8 cellular contexts compared by ENCODE assay signal in genomic region chrX:154371771-154372300, GRCh38. TPM values are rescaled to one million over a fixed set of nuclear protein-coding genes. Genes with fewer than 3 reads are reported as not detected.
DNase-seq lines count a peak whose midpoint lies in the region; ATAC-seq and TF ChIP-seq lines count a peak whose summit lies in the region.

No MANE protein-coding gene starts in this region.

- ATAC-seq in HG03469 (IDR thresholded peaks at IDR 0.05; ENCODE audit: unreplicated experiment) (peak; percentile 4), GM21576 (IDR thresholded peaks at IDR 0.05; ENCODE audit: unreplicated experiment) (no peak), GM21367 (IDR thresholded peaks at IDR 0.05; ENCODE audit: unreplicated experiment) (no peak)
- no peak for ATAC-seq in natural killer cell treated with Interleukin-12 subunit alpha and Interleukin-12 subunit beta and Interleukin-15 and Interleukin-18, amount 100 ng/mL, for 72 hours

- peak overlapping the region; percentile 59 for H3K4me3 ChIP-seq in GM12864 (ENCODE audit: low read depth, low read length)
- peak overlapping the region; percentile 52 to 57 for H3K4me3 ChIP-seq in cardiac fibroblast (replicated peaks in 1 of 2; ENCODE audit: low read depth in 2 of 2, low read length in 2 of 2)

- no peaks in the 10 kb centered on the region for H3K36me3 Mint-ChIP-seq in natural killer cell treated with Interleukin-12 subunit alpha and Interleukin-12 subunit beta and Interleukin-15 and Interleukin-18, amount 100 ng/mL, for 72 hours

- DNase-seq in GM12864 (ENCODE audit: low read depth) (no peak), cardiac fibroblast (ENCODE audit: low read depth in 2 of 2) (no peak), occipital lobe (lab: John Stamatoyannopoulos, UW) (no peak), SK-N-DZ (ENCODE audit: low spot score) (no peak)
- DNase-seq in natural killer cell treated with Interleukin-12 subunit alpha and Interleukin-12 subunit beta and Interleukin-15 and Interleukin-18, amount 100 ng/mL, for 72 hours (ENCODE audit: low spot score): no peak

- H3K9me3 Mint-ChIP-seq in natural killer cell treated with Interleukin-12 subunit alpha and Interleukin-12 subunit beta and Interleukin-15 and Interleukin-18, amount 100 ng/mL, for 72 hours: no peaks in the 10 kb centered on the region

- no peaks in the 10 kb centered on the region for H3K27me3 Mint-ChIP-seq in natural killer cell treated with Interleukin-12 subunit alpha and Interleukin-12 subunit beta and Interleukin-15 and Interleukin-18, amount 100 ng/mL, for 72 hours

- peak overlapping the region; percentile 80 for H3K4me3 Mint-ChIP-seq in natural killer cell treated with Interleukin-12 subunit alpha and Interleukin-12 subunit beta and Interleukin-15 and Interleukin-18, amount 100 ng/mL, for 72 hours

- no peak for TF ChIP-seq CTCF in GM12864 (IDR thresholded peaks at IDR 0.05; ENCODE audit: low read depth, low read length, missing control alignments)
- no peak for TF ChIP-seq CTCF in cardiac fibroblast (IDR thresholded peaks at IDR 0.05; ENCODE audit: low read depth, low read length)

- peaks cover 12 to 27% of the 10 kb centered on the region in 2 donors for H3K4me1 Mint-ChIP-seq in natural killer cell treated with Interleukin-12 subunit alpha and Interleukin-12 subunit beta and Interleukin-15 and Interleukin-18, amount 100 ng/mL, for 72 hours (ENCODE audit: low read depth in 2 of 2)

- peak overlapping the region in 1 of 2 donors; percentile 88 for H3K27ac Mint-ChIP-seq in natural killer cell treated with Interleukin-12 subunit alpha and Interleukin-12 subunit beta and Interleukin-15 and Interleukin-18, amount 100 ng/mL, for 72 hours

RNA-seq across cellular contexts. Expression of gene FLNA, which starts 2.6 kb away (rescaled TPM):
- 100 to 1,000 TPM; 574 to 727 TPM for total RNA-seq in natural killer cell treated with Interleukin-12 subunit alpha and Interleukin-12 subunit beta and Interleukin-15 and Interleukin-18, amount 100 ng/mL, for 72 hours
- 73.0 TPM for total RNA-seq in occipital lobe
- polyA plus RNA-seq in SK-N-DZ (2014; cell fraction: cytosol; rRNA removed): 118 and 164 TPM in 2 replicates
- 267 and 369 TPM in 2 replicates for polyA plus RNA-seq in SK-N-DZ (2014; cell fraction: nucleus; rRNA removed)

RNA-seq across cellular contexts. Expression of gene EMD, which starts 7.3 kb away (rescaled TPM):
- total RNA-seq in natural killer cell treated with Interleukin-12 subunit alpha and Interleukin-12 subunit beta and Interleukin-15 and Interleukin-18, amount 100 ng/mL, for 72 hours: 10 to 100 TPM; 49.2 to 61.9 TPM
- 17.2 TPM for total RNA-seq in occipital lobe
- 76.3 and 77.9 TPM in 2 replicates for polyA plus RNA-seq in SK-N-DZ (2014; cell fraction: cytosol; rRNA removed)
- polyA plus RNA-seq in SK-N-DZ (2014; cell fraction: nucleus; rRNA removed): 63.6 and 71.0 TPM in 2 replicates

RNA-seq across cellular contexts. Expression of gene RPL10, which starts 26.3 kb away (rescaled TPM):
- 1,000 to 10,000 TPM; 1,953 to 2,194 TPM for total RNA-seq in natural killer cell treated with Interleukin-12 subunit alpha and Interleukin-12 subunit beta and Interleukin-15 and Interleukin-18, amount 100 ng/mL, for 72 hours
- 2,213 TPM for total RNA-seq in occipital lobe
- 4,718 and 5,431 TPM in 2 replicates for polyA plus RNA-seq in SK-N-DZ (2014; cell fraction: cytosol; rRNA removed)
- 2,533 and 5,089 TPM in 2 replicates for polyA plus RNA-seq in SK-N-DZ (2014; cell fraction: nucleus; rRNA removed)

RNA-seq across cellular contexts. Expression of gene DNASE1L1, which starts 37.2 kb away (rescaled TPM):
- total RNA-seq in natural killer cell treated with Interleukin-12 subunit alpha and Interleukin-12 subunit beta and Interleukin-15 and Interleukin-18, amount 100 ng/mL, for 72 hours: 10 to 100 TPM; 12.4 to 14.6 TPM
- 4.4 TPM for total RNA-seq in occipital lobe
- polyA plus RNA-seq in SK-N-DZ (2014; cell fraction: cytosol; rRNA removed): 15.5 and 17.3 TPM in 2 replicates
- 12.1 and 20.9 TPM in 2 replicates for polyA plus RNA-seq in SK-N-DZ (2014; cell fraction: nucleus; rRNA removed)

RNA-seq across cellular contexts. Expression of gene TAFAZZIN, which starts 39.5 kb away (rescaled TPM):
- total RNA-seq in natural killer cell treated with Interleukin-12 subunit alpha and Interleukin-12 subunit beta and Interleukin-15 and Interleukin-18, amount 100 ng/mL, for 72 hours: 10 to 100 TPM; 47.4 to 73.7 TPM
- 10.9 TPM for total RNA-seq in occipital lobe
- 37.3 and 52.4 TPM in 2 replicates for polyA plus RNA-seq in SK-N-DZ (2014; cell fraction: cytosol; rRNA removed)
- 299 and 385 TPM in 2 replicates for polyA plus RNA-seq in SK-N-DZ (2014; cell fraction: nucleus; rRNA removed)
